Comparison of ENCODE assay signal across 21 cellular contexts in genomic region chr2:5360081-5360480, GRCh38.
"Had no signal": no experiment of that assay in that cellular context is flagged by ENCODE, and none has a peak within 500 bp of the region (broad histone marks: within the 10 kb centered on the region; RNA-seq: fewer than 3 reads in every experiment).

No MANE protein-coding gene starts in this region.

- H3K9me3 ChIP-seq: colonic mucosa, heart left ventricle, neutrophil, psoas muscle, right atrium auricular region, sigmoid colon, stomach, thoracic aorta had no signal

- DNase-seq: colonic mucosa; dermis blood vessel endothelial cell; foreskin keratinocyte; heart left ventricle; hippocampal formation; kidney glomerular epithelial cell; mammary epithelial cell; naive thymus-derived CD4-positive, alpha-beta T cell; nephron progenitor cell; psoas muscle; sigmoid colon; stimulated activated CD4-positive, alpha-beta T cell treated with anti-CD3 and anti-CD28 coated beads, Interleukin-2, amount 100 ng/mL, for 24 hours; stimulated activated CD4-positive, alpha-beta T cell treated with anti-CD3 and anti-CD28 coated beads, Interleukin-4, amount 100 ng/mL, for 4 hours; stimulated activated naive CD4-positive, alpha-beta T cell; stomach; substantia nigra had no signal

- H3K27me3 ChIP-seq: colonic mucosa, foreskin keratinocyte, heart left ventricle, neutrophil, right atrium auricular region, sigmoid colon, stomach had no signal

- H3K27ac ChIP-seq: colonic mucosa, foreskin keratinocyte, heart left ventricle, neutrophil, psoas muscle, right atrium auricular region, sigmoid colon, skin epidermis, stomach, thoracic aorta had no signal

- H3K36me3 ChIP-seq: colonic mucosa, heart left ventricle, neutrophil, right atrium auricular region, sigmoid colon, stomach, thoracic aorta had no signal

- ATAC-seq: foreskin keratinocyte; heart left ventricle; left lobe of liver; naive thymus-derived CD4-positive, alpha-beta T cell; psoas muscle had no signal

- H3K4me3 ChIP-seq: colonic mucosa, heart left ventricle, psoas muscle, right atrium auricular region, sigmoid colon, skin epidermis, stomach, thoracic aorta had no signal
